Comparison of ENCODE assay signal across 16 cellular contexts in the genomic region with DNA sequence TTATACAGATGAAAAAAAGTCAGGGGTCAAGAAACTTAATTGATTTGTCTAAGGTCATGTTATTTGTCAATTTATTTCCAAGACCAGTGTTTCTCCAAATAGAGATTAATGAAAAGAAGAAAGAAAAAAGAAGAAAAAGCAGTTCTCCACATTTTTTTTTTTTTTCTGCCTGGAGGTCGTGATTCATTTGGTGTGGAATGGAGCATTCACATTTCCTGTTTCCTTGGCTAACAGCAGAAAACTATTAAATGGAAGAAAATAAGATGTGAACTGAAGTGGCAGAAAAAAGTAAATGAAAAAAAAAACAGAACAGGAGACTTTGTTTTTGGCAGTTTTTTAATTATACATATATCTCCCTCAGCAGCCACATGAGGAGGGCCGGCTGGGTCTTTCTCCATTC.
DNase-seq lines count a peak whose midpoint lies in the region; ATAC-seq and TF ChIP-seq lines count a peak whose summit lies in the region.
"Had no signal": no experiment of that assay in that cellular context is flagged by ENCODE, and none has a peak within 500 bp of the region (broad histone marks: within the 10 kb centered on the region; RNA-seq: fewer than 3 reads in every experiment).

No MANE protein-coding gene starts in this region.

- DNase-seq in MCF 10A (ENCODE audit: unreplicated experiment) = no peak
- no peak for DNase-seq in breast epithelium (ENCODE audit: low spot score in 2 of 2)
- peak; percentile 47 for DNase-seq in astrocyte of the spinal cord (ENCODE audit: low read depth, low spot score)
- peak; percentile 35 for DNase-seq in glomerular visceral epithelial cell (ENCODE audit: extremely low spot score)
- no peak for DNase-seq in central memory CD4-positive, alpha-beta T cell
- DNase-seq in cerebellum (ENCODE audit: low spot score) = no peak
- DNase-seq in NCI-H2029 (lab: John Stamatoyannopoulos, UW) = no peak
- DNase-seq: activated CD4-positive, CD25-positive, alpha-beta regulatory T cell; caudate nucleus; heart left ventricle; NCI-H82; posterior cingulate gyrus; RPMI8226; T-helper 1 cell had no signal

- CTCF ChIA-PET in MCF 10A (lab: Yijun Ruan, JAX) = no interaction called here

- in situ Hi-C loops in astrocyte of the spinal cord (cut with HindIII; ENCODE audit: low sequenced_read_pairs) = no loop called here

- no peak for ATAC-seq in GM18502 (IDR thresholded peaks at IDR 0.05; ENCODE audit: poor library complexity, unreplicated experiment)
- ATAC-seq: heart left ventricle had no signal

- H3K36me3 ChIP-seq in breast epithelium = no peaks in the 10 kb centered on the region
- H3K36me3 ChIP-seq: heart left ventricle had no signal

- no peaks in the 10 kb centered on the region for H3K27me3 Mint-ChIP-seq in MCF 10A (ENCODE audit: insufficient read depth, unreplicated experiment)

- no peaks in the 10 kb centered on the region for H3K27me3 ChIP-seq in breast epithelium
- H3K27me3 ChIP-seq: heart left ventricle had no signal

- no TSS peak for BruUV-seq in MCF 10A (replicated peaks; lab: Mats Ljungman, UMichigan)

- intact Hi-C loops in MCF 10A (cut with micrococcal nuclease) = no loop called here
- intact Hi-C loops in breast epithelium (cut with DNase I; ENCODE audit: low total_unique reads) = no loop called here

- H3K4me1 ChIP-seq in breast epithelium = no peaks in the 10 kb centered on the region
- H3K4me1 ChIP-seq: heart left ventricle had no signal

- no peak overlapping the region for H3K27ac ChIP-seq in breast epithelium
- H3K27ac ChIP-seq: 22Rv1, heart left ventricle had no signal

- H3K4me1 Mint-ChIP-seq in MCF 10A (ENCODE audit: insufficient read depth, unreplicated experiment) = peaks cover 27% of the 10 kb centered on the region

- TF ChIP-seq CTCF in MCF 10A (IDR thresholded peaks at IDR 0.05; ENCODE audit: unreplicated experiment) (no peak), breast epithelium (IDR thresholded peaks at IDR 0.05) (no peak), astrocyte of the spinal cord (IDR thresholded peaks at IDR 0.05; ENCODE audit: low read depth, low read length) (no peak)

- peak overlapping the region; percentile 69 for H3K27ac Mint-ChIP-seq in MCF 10A (ENCODE audit: low read depth, unreplicated experiment)

- no peaks in the 10 kb centered on the region for H3K36me3 Mint-ChIP-seq in MCF 10A (ENCODE audit: insufficient read depth, unreplicated experiment)

- no peaks in the 10 kb centered on the region for H3K9me3 Mint-ChIP-seq in MCF 10A (ENCODE audit: unreplicated experiment)

- no peak overlapping the region for H3K4me3 ChIP-seq in breast epithelium
- H3K4me3 ChIP-seq in astrocyte of the spinal cord (ENCODE audit: low read depth, low read length) = no peak overlapping the region
- H3K4me3 ChIP-seq: heart left ventricle had no signal

- no peak for TF ChIP-seq POLR2A in breast epithelium (IDR thresholded peaks at IDR 0.05)

- POLR2A ChIA-PET in MCF 10A (lab: Yijun Ruan, JAX) = no interaction called here

- H3K9me3 ChIP-seq in breast epithelium = no peaks in the 10 kb centered on the region
- H3K9me3 ChIP-seq: heart left ventricle had no signal

- H3K4me3 Mint-ChIP-seq in MCF 10A (ENCODE audit: unreplicated experiment) = no peak overlapping the region

Comparison
In these comparisons a context has a peak if more than half of its experiments do, and no peak if none do; other contexts are left out.
1. DNase-seq: peak in astrocyte of the spinal cord (single experiment) and glomerular visceral epithelial cell (single experiment); none in MCF 10A (single experiment), breast epithelium (0 of 2), central memory CD4-positive, alpha-beta T cell (single experiment), cerebellum (single experiment) and NCI-H2029 (single experiment).